Comparison of ENCODE assay signal across 1 cellular context in the genomic region with DNA sequence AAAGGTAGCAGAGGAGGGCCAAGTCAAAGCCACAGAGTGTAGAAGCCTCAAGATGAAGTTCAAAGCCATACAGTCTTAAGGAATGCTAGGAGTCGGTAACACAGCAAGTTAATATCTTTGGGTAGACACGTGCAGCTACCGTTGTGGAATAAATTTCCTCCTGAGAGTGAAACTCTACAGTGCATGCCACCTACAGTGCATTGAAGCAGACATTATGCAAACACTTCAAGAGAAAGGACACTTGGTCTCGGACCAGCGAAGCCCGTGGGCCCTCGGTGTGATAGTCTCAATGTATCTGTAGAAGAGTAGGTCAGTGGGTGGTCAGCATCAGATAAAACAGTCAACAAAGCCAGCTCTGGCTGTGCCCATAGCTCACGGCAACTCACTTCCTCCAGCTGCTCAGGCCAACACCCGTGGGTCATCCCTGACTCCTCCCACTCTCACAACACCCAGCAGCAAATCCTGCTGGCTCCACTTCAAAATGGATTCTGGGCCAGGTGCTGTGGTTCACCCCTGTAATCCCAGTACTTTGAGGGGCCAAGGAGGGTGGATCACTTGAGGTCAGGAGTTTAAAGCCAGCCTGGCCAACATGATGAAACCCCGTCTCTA.
TF ChIP-seq lines count a peak whose summit lies in the region.

No MANE protein-coding gene starts in this region.

TF ChIP-seq in K562, 482 proteins besides CTCF, POLR2A, EP300 and RAD21 (continued from another document):
- TF ChIP-seq ZNF592 (IDR thresholded peaks at IDR 0.05) = peak; percentile 27; the same call in 1 of the 2 replicates
- TF ChIP-seq NRF1 (conservative IDR thresholded peaks at IDR 0.05 in 1 of 2, IDR thresholded peaks at IDR 0.05 in 1 of 2) = 0 out of 4 replicates have a peak, but pooled peaks of 1 of the 2 experiments have one; percentile 9
